ENCODE assay signal across 1 cellular context in genomic region chr7:97971990-97972943, GRCh38.
TF ChIP-seq lines count a peak whose summit lies in the region.

No MANE protein-coding gene starts in this region.

TF ChIP-seq in HEK293, 187 proteins besides CTCF, POLR2A, EP300 and RAD21 (continued from another document):
- TF ChIP-seq ZNF398 (tag by site-specific recombination; IDR thresholded peaks at IDR 0.05) (no peak), KLF9 (tag by site-specific recombination; IDR thresholded peaks at IDR 0.05; ENCODE audit: low read depth) (peak; percentile 55; the same call in 1 of the 2 replicates), ZNF18 (tag by site-specific recombination; IDR thresholded peaks at IDR 0.05) (no peak), ZNF600 (tag by site-specific recombination; IDR thresholded peaks at IDR 0.05) (peak; percentile 12; the same call in 1 of the 2 replicates), ZNF23 (tag by site-specific recombination; IDR thresholded peaks at IDR 0.05; ENCODE audit: borderline replicate concordance) (no peak), ZNF792 (tag by site-specific recombination; IDR thresholded peaks at IDR 0.05) (no peak), PBX3 (CRISPR knock-in tag; IDR thresholded peaks at IDR 0.05) (peak; percentile 76; the same call in 1 of the 2 replicates), KLF10 (tag by site-specific recombination; IDR thresholded peaks at IDR 0.05) (no peak), KLF17 (tag by site-specific recombination; IDR thresholded peaks at IDR 0.05) (no peak), ZNF580 (tag by site-specific recombination; IDR thresholded peaks at IDR 0.05) (0 out of 2 replicates have a peak, but pooled peaks have one; percentile 64), ZNF513 (tag by site-specific recombination; IDR thresholded peaks at IDR 0.05) (no peak), ZNF140 (tag by site-specific recombination; IDR thresholded peaks at IDR 0.05) (no peak), ZBTB20 (tag by site-specific recombination; IDR thresholded peaks at IDR 0.05) (no peak; the same call in 1 of the 2 replicates), ZNF266 (tag by site-specific recombination; IDR thresholded peaks at IDR 0.05; ENCODE audit: low read depth) (no peak), ZNF692 (tag by site-specific recombination; IDR thresholded peaks at IDR 0.05) (no peak), YY2 (tag by site-specific recombination; IDR thresholded peaks at IDR 0.05) (no peak), ZNF514 (tag by site-specific recombination; IDR thresholded peaks at IDR 0.05) (no peak), ZNF2 (tag by site-specific recombination; IDR thresholded peaks at IDR 0.05) (peak; percentile 79), ZNF843 (tag by site-specific recombination; IDR thresholded peaks at IDR 0.05) (0 out of 2 replicates have a peak, but pooled peaks have one; percentile 11), ZNF610 (tag by site-specific recombination; IDR thresholded peaks at IDR 0.05; ENCODE audit: borderline replicate concordance) (no peak), ZBTB21 (tag by site-specific recombination; IDR thresholded peaks at IDR 0.05) (peak; percentile 46; the same call in 1 of the 2 replicates), ZNF645 (tag by site-specific recombination; IDR thresholded peaks at IDR 0.05) (no peak), ZNF223 (tag by site-specific recombination; IDR thresholded peaks at IDR 0.05) (no peak), ZNF174 (tag by site-specific recombination; IDR thresholded peaks at IDR 0.05) (no peak), ZBTB17 (tag by site-specific recombination; IDR thresholded peaks at IDR 0.05) (peak; percentile 39; the same call in 1 of the 2 replicates), ZNF501 (tag by site-specific recombination; IDR thresholded peaks at IDR 0.05) (peak; percentile 64), HIC1 (tag by site-specific recombination; IDR thresholded peaks at IDR 0.05) (peak; percentile 71), ZNF24 (tag by site-specific recombination; IDR thresholded peaks at IDR 0.05) (no peak)
